1 cellular context compared by ENCODE assay signal in genomic region chr16:19502395-19503131, GRCh38.
TF ChIP-seq lines count a peak whose summit lies in the region.

No MANE protein-coding gene starts in this region.

TF ChIP-seq in HEK293, 187 proteins besides CTCF, POLR2A, EP300 and RAD21:
- TF ChIP-seq PRDM1 (tag by site-specific recombination; IDR thresholded peaks at IDR 0.05) (no peak), PRDM2 (tag by site-specific recombination; IDR thresholded peaks at IDR 0.05; ENCODE audit: borderline replicate concordance) (no peak), ZNF335 (tag by site-specific recombination; conservative IDR thresholded peaks at IDR 0.05) (no peak), SP2 (tag by site-specific recombination; IDR thresholded peaks at IDR 0.05) (no peak), ZNF654 (tag by site-specific recombination; IDR thresholded peaks at IDR 0.05; ENCODE audit: low read depth) (peak; percentile 66), SP3 (tag by site-specific recombination; IDR thresholded peaks at IDR 0.05) (no peak), ZNF16 (tag by site-specific recombination; IDR thresholded peaks at IDR 0.05; ENCODE audit: low read depth) (no peak), IKZF3 (tag by site-specific recombination; IDR thresholded peaks at IDR 0.05) (no peak), HIC1 (tag by site-specific recombination; IDR thresholded peaks at IDR 0.05) (no peak), ZNF221 (tag by site-specific recombination; IDR thresholded peaks at IDR 0.05; ENCODE audit: borderline replicate concordance) (no peak), ZFP3 (tag by site-specific recombination; IDR thresholded peaks at IDR 0.05; ENCODE audit: low read depth) (no peak), ZNF433 (tag by site-specific recombination; IDR thresholded peaks at IDR 0.05; ENCODE audit: low read depth) (no peak), ZNF624 (tag by site-specific recombination; IDR thresholded peaks at IDR 0.05) (no peak), PRDM4 (tag by site-specific recombination; IDR thresholded peaks at IDR 0.05) (peak; percentile 56; the same call in 1 of the 2 replicates), ZNF121 (tag by site-specific recombination; IDR thresholded peaks at IDR 0.05) (peak; percentile 99), ZBTB6 (tag by site-specific recombination; IDR thresholded peaks at IDR 0.05) (no peak), SCRT2 (tag by site-specific recombination; IDR thresholded peaks at IDR 0.05) (peak; percentile 86), ZSCAN30 (tag by site-specific recombination; IDR thresholded peaks at IDR 0.05) (peak; percentile 20; the same call in 1 of the 2 replicates), ZNF561 (tag by site-specific recombination; IDR thresholded peaks at IDR 0.05; ENCODE audit: borderline replicate concordance) (no peak), ZBTB17 (tag by site-specific recombination; IDR thresholded peaks at IDR 0.05) (no peak), KLF16 (tag by site-specific recombination; IDR thresholded peaks at IDR 0.05) (no peak), ZNF2 (tag by site-specific recombination; IDR thresholded peaks at IDR 0.05) (peak; percentile 28; the same call in 1 of the 2 replicates)
